Comparison of ENCODE assay signal across 18 cellular contexts in the genomic region with DNA sequence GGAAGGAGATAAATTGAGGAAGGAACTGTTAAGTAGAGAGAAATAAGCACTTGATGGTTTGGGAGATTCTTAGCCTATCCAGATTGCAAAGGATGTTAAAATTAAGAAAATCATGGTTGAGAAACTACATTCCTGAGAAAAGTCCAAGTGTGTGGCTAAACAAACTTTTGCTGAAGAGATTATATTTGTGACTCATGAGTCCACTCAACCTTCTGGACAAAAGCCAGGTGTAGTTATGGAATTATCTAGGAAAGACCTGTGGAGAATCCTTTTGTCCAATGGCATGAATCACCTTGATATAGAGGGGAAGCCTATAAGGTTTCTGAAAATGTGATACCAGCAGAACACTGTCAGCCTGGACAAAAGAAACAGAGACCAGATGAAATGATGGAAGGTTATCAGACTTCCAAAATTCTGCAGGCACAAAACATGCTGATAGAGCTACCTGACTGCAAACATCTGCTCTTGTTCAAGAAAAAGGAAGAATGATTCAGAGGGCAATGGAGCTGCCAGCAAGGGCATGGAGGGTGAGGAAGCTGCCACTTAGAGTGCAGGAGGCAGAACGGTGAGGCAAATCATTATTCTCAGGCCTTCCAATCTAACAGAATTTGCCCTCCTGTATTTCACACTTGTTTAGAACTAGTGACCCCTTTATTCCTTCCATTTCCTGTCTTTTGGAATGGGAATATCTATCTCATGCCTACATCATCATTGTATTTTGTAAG.
A peak's percentile ranks its signal among the peaks of the same experiment; 100 is the strongest.
DNase-seq lines count a peak whose midpoint lies in the region; ATAC-seq, FAIRE-seq and TF ChIP-seq lines count a peak whose summit lies in the region.
"Had no signal": no experiment of that assay in that cellular context is flagged by ENCODE, and none has a peak within 500 bp of the region (broad histone marks: within the 10 kb centered on the region; RNA-seq: fewer than 3 reads in every experiment).

No MANE protein-coding gene starts in this region.

- no peaks in the 10 kb centered on the region for H3K9me3 Mint-ChIP-seq in astrocyte (ENCODE audit: unreplicated experiment)

- no peaks in the 10 kb centered on the region for H3K79me2 ChIP-seq in astrocyte (ENCODE audit: insufficient read depth, low read length)

- H3K9ac ChIP-seq in astrocyte (ENCODE audit: low read length): no peak overlapping the region

- ATAC-seq in GM21619 (IDR thresholded peaks at IDR 0.05; ENCODE audit: unreplicated experiment): no peak
- ATAC-seq: activated CD8-positive, alpha-beta T cell treated with anti-CD3 and anti-CD28 coated beads, Interleukin-2, amount 10 ng/mL, durations not matched to agents 7 days and 5 days; K562 had no signal

- no peaks in the 10 kb centered on the region for H3K9me3 ChIP-seq in astrocyte (ENCODE audit: insufficient read depth, low read depth, low read length)
- H3K9me3 ChIP-seq: BE2C, SJCRH30, tibial artery had no signal

- DNase-seq in AG20443 (ENCODE audit: low spot score) (peak; percentile 58), HK-2 (ENCODE audit: unreplicated experiment) (peak; percentile 6), astrocyte (ENCODE audit: low read depth) (peak; percentile 69), iris pigment epithelial cell (ENCODE audit: low read depth) (peak; percentile 27), germinal center (ENCODE audit: low spot score) (no peak)
- no peak for DNase-seq in stimulated activated CD4-positive, alpha-beta T cell treated with anti-CD3 and anti-CD28 coated beads, Interleukin-4, amount 100 ng/mL, for 4 hours
- no peak for DNase-seq in activated CD4-positive, alpha-beta T cell treated with anti-CD3 and anti-CD28 coated beads, Interleukin-2, amount 50 U/mL, for 1 hour
- DNase-seq: activated CD8-positive, alpha-beta T cell treated with anti-CD3 and anti-CD28 coated beads, Interleukin-2, amount 10 ng/mL, durations not matched to agents 7 days and 5 days; anterior cingulate cortex; BE2C; effector CD4-positive, alpha-beta T cell; NCI-H187 treated with DMSO at 0.1 percent for 48 hours; NCI-H748 treated with DMSO at 0.1 percent for 48 hours; SJCRH30; T-helper 9 cell; tibial artery had no signal

- H3K4me2 ChIP-seq in astrocyte (ENCODE audit: low read length): peak overlapping the region; percentile 47

- H4K20me1 ChIP-seq in astrocyte (ENCODE audit: insufficient read depth, low read length): no peaks in the 10 kb centered on the region

- no peak overlapping the region for H3K27ac Mint-ChIP-seq in astrocyte (ENCODE audit: unreplicated experiment)
- H3K27ac Mint-ChIP-seq: activated CD8-positive, alpha-beta T cell treated with anti-CD3 and anti-CD28 coated beads, Interleukin-2, amount 10 ng/mL, durations not matched to agents 7 days and 5 days had no signal

- no peak overlapping the region for H2AFZ ChIP-seq in astrocyte (ENCODE audit: low read depth, low read length)

- TF ChIP-seq CTCF in astrocyte (IDR thresholded peaks at IDR 0.05; ENCODE audit: insufficient read depth, low read depth, low read length): no peak

- no peaks in the 10 kb centered on the region for H3K27me3 ChIP-seq in astrocyte (ENCODE audit: insufficient read depth, low read length)
- H3K27me3 ChIP-seq: BE2C, SJCRH30, tibial artery had no signal

- H3K36me3 Mint-ChIP-seq in astrocyte (ENCODE audit: low read depth, unreplicated experiment): no peaks in the 10 kb centered on the region

- no peak for FAIRE-seq in astrocyte (lab: Jason Lieb, UNC)
- FAIRE-seq: K562 had no signal

- H3K27me3 Mint-ChIP-seq in astrocyte (ENCODE audit: low read depth, unreplicated experiment): no peaks in the 10 kb centered on the region

- H3K36me3 ChIP-seq in astrocyte (ENCODE audit: insufficient read depth, low read length): no peaks in the 10 kb centered on the region
- H3K36me3 ChIP-seq: BE2C, SJCRH30, tibial artery had no signal

- H3K4me1 ChIP-seq in astrocyte (ENCODE audit: insufficient read depth, low read length): peaks cover 11% of the 10 kb centered on the region
- H3K4me1 ChIP-seq: BE2C, SJCRH30, tibial artery had no signal

- no peak overlapping the region for H3K27ac ChIP-seq in astrocyte (ENCODE audit: low read depth, low read length)
- H3K27ac ChIP-seq: SJCRH30, tibial artery had no signal

- peaks cover 1% of the 10 kb centered on the region for H3K4me1 Mint-ChIP-seq in astrocyte (ENCODE audit: low read depth, unreplicated experiment)

- no peak overlapping the region for H3K4me3 Mint-ChIP-seq in astrocyte (ENCODE audit: unreplicated experiment)
- H3K4me3 Mint-ChIP-seq: activated CD8-positive, alpha-beta T cell treated with anti-CD3 and anti-CD28 coated beads, Interleukin-2, amount 10 ng/mL, durations not matched to agents 7 days and 5 days had no signal

- H3K4me3 ChIP-seq in astrocyte (ENCODE audit: insufficient read depth, low read depth, low read length): no peak overlapping the region
- H3K4me3 ChIP-seq: K562, SJCRH30, tibial artery had no signal

Comparison
In these comparisons a context has a peak if more than half of its experiments do, and no peak if none do; other contexts are left out.
1. DNase-seq: peak in AG20443 (single experiment), HK-2 (single experiment), astrocyte (single experiment) and iris pigment epithelial cell (single experiment); none in stimulated activated CD4-positive, alpha-beta T cell treated with anti-CD3 and anti-CD28 coated beads, Interleukin-4, amount 100 ng/mL, for 4 hours (0 of 2), activated CD4-positive, alpha-beta T cell treated with anti-CD3 and anti-CD28 coated beads, Interleukin-2, amount 50 U/mL, for 1 hour (single experiment) and germinal center (single experiment).